10 cellular contexts compared by ENCODE assay signal in the genomic region with DNA sequence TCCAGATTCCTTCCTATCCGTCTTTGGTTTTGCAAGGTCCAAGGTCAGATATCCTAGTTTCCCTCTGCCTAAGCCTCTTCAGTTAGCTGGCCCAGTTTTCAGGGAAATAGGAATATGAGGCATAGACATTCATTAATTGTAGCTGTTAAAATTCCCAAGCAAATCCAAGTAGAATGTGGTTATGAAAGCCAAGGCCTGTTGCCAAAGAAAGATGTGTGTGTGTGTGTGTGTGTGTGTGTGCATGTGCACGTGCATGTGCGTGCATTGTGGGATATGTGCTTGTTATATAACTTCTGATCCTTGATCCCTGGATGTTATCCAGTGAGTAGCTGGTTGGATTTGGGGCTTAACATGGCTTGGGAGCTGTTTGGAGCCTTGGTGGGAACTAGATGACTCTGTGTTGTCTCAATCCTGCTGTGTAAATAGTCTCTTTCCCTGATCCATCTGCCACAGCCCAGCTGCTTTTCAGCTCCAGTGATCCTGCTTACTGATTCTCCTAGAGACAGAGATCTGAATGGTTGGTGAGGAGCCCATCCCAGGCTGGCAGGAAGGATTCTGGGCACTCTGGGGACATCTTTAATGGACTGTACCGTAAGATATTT.
DNase-seq lines count a peak whose midpoint lies in the region; ATAC-seq and TF ChIP-seq lines count a peak whose summit lies in the region.
"Had no signal": no experiment of that assay in that cellular context is flagged by ENCODE, and none has a peak within 500 bp of the region (broad histone marks: within the 10 kb centered on the region; RNA-seq: fewer than 3 reads in every experiment).

No MANE protein-coding gene starts in this region.

- intact Hi-C loops in left ventricle myocardium inferior (cut with micrococcal nuclease): no loop called here

- TF ChIP-seq CTCF in HEK293 (tag by site-specific recombination; IDR thresholded peaks at IDR 0.05) (no peak), left ventricle myocardium inferior (IDR thresholded peaks at IDR 0.05; ENCODE audit: borderline replicate concordance) (no peak)

- no peaks in the 10 kb centered on the region for H3K4me1 ChIP-seq in HEK293 (ENCODE audit: control insufficient read depth, insufficient read depth, low read length)
- H3K4me1 ChIP-seq in left ventricle myocardium inferior: peaks cover 19% of the 10 kb centered on the region
- peaks cover 7 to 22% (median 21%) of the 10 kb centered on the region in 3 donors for H3K4me1 ChIP-seq in skeletal muscle tissue (ENCODE audit: control insufficient read depth in 3 of 3, insufficient read depth in 3 of 3, low read length in 3 of 3)

- H3K36me3 ChIP-seq in HEK293 (ENCODE audit: control insufficient read depth in 2 of 2, insufficient read depth in 1 of 2, low read length in 2 of 2): no peaks in the 10 kb centered on the region
- H3K36me3 ChIP-seq in left ventricle myocardium inferior: no peaks in the 10 kb centered on the region
- no peaks in the 10 kb centered on the region for H3K36me3 ChIP-seq in skeletal muscle tissue (ENCODE audit: control insufficient read depth in 3 of 3, insufficient read depth in 3 of 3, low read length in 3 of 3)

- H3K27ac ChIP-seq in HEK293 (ENCODE audit: extremely low read depth, low read depth, low read length): no peak overlapping the region
- H3K27ac ChIP-seq in left ventricle myocardium inferior (replicated peaks): peak overlapping the region; percentile 71
- H3K27ac ChIP-seq in skeletal muscle tissue (ENCODE audit: low read depth, low read length): peak overlapping the region; percentile 61
- H3K27ac ChIP-seq: HL-60 had no signal

- no peak overlapping the region for H3K4me3 ChIP-seq in HEK293 (ENCODE audit: low read depth, low read length)
- no peak overlapping the region for H3K4me3 ChIP-seq in left ventricle myocardium inferior
- H3K4me3 ChIP-seq in skeletal muscle tissue (ENCODE audit: low read length in 3 of 3): no peak overlapping the region

- no peaks in the 10 kb centered on the region for H3K9me3 ChIP-seq in HEK293 (ENCODE audit: control insufficient read depth, insufficient read depth, low read depth, low read length)
- no peaks in the 10 kb centered on the region for H3K9me3 ChIP-seq in left ventricle myocardium inferior (replicated peaks)
- no peaks in the 10 kb centered on the region for H3K9me3 ChIP-seq in skeletal muscle tissue (ENCODE audit: control insufficient read depth in 3 of 3, low read length in 3 of 3)

- H3K9ac ChIP-seq in skeletal muscle tissue (ENCODE audit: low read depth in 1 of 3, low read length in 3 of 3): no peak overlapping the region

- POLR2A ChIA-PET in HEK293 (lab: Yijun Ruan, JAX): no interaction called here

- ATAC-seq in SK-N-SH treated with all-trans-retinoic acid at 6 μM for 48 hours: peak; percentile 25; the same call in 2 of the 3 replicates

- CTCF ChIA-PET in HEK293 (lab: Yijun Ruan, JAX): interaction anchor here (0.6 to 1.9 kb wide), 9 partner anchors 10 to 87 kb away, joined by 3 to 10 read pairs (median 4); a partner anchor contains a TSS

- no peaks in the 10 kb centered on the region for H3K27me3 ChIP-seq in left ventricle myocardium inferior (ENCODE audit: low read depth)
- no peaks in the 10 kb centered on the region for H3K27me3 ChIP-seq in skeletal muscle tissue (ENCODE audit: control insufficient read depth in 3 of 3, insufficient read depth in 3 of 3, low read length in 3 of 3)

- peak; percentile 26 for DNase-seq in left ventricle myocardium inferior
- no peak for DNase-seq in stimulated activated CD4-positive, alpha-beta T cell treated with anti-CD3 and anti-CD28 coated beads, Interleukin-4, amount 100 ng/mL, for 24 hours
- DNase-seq in T1000 (lab: John Stamatoyannopoulos, UW): no peak
- no peak for DNase-seq in stimulated activated CD8-positive, alpha-beta memory T cell treated with anti-CD3 and anti-CD28 coated beads, Interleukin-4, amount 100 ng/mL, for 48 hours
- no peak for DNase-seq in NCI-H1930 (lab: John Stamatoyannopoulos, UW)
- DNase-seq: T-helper 1 cell had no signal

TF ChIP-seq in HEK293, 187 proteins besides CTCF, POLR2A, EP300 and RAD21:
- TF ChIP-seq ZNF629 (tag by site-specific recombination; IDR thresholded peaks at IDR 0.05): no peak
- TF ChIP-seq ZNF654 (tag by site-specific recombination; IDR thresholded peaks at IDR 0.05; ENCODE audit: low read depth): no peak
- TF ChIP-seq, protein P1, sequence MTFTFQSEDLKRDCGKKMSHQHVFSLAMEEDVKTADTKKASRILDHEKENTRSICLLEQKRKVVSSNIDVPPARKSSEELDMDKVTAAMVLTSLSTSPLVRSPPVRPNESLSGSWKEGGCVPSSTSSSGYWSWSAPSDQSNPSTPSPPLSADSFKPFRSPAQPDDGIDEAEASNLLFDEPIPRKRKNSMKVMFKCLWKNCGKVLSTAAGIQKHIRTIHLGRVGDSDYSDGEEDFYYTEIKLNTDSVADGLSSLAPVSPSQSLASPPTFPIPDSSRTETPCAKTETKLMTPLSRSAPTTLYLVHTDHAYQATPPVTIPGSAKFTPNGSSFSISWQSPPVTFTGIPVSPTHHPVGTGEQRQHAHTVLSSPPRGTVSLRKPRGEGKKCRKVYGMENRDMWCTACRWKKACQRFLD (tag by site-specific recombination; IDR thresholded peaks at IDR 0.05): no peak
- TF ChIP-seq, protein P2, sequence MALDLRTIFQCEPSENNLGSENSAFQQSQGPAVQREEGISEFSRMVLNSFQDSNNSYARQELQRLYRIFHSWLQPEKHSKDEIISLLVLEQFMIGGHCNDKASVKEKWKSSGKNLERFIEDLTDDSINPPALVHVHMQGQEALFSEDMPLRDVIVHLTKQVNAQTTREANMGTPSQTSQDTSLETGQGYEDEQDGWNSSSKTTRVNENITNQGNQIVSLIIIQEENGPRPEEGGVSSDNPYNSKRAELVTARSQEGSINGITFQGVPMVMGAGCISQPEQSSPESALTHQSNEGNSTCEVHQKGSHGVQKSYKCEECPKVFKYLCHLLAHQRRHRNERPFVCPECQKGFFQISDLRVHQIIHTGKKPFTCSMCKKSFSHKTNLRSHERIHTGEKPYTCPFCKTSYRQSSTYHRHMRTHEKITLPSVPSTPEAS (tag by site-specific recombination; IDR thresholded peaks at IDR 0.05): peak; percentile 59

TF ChIP-seq in SK-N-SH treated with all-trans-retinoic acid at 6 μM for 48 hours, 23 proteins besides CTCF, POLR2A, EP300 and RAD21:
- TF ChIP-seq ISL1 (CRISPR knock-in tag; IDR thresholded peaks at IDR 0.05) (no peak), RARB (CRISPR knock-in tag; IDR thresholded peaks at IDR 0.05) (no peak), ZFP3 (CRISPR knock-in tag; IDR thresholded peaks at IDR 0.05) (no peak), ZNF565 (CRISPR knock-in tag; conservative IDR thresholded peaks at IDR 0.05; ENCODE audit: low read depth) (no peak), ARNTL (CRISPR knock-in tag; IDR thresholded peaks at IDR 0.05; ENCODE audit: borderline replicate concordance, low read depth) (no peak), ZFP30 (CRISPR knock-in tag; IDR thresholded peaks at IDR 0.05) (no peak), CSDC2 (CRISPR knock-in tag; IDR thresholded peaks at IDR 0.05) (no peak), SNAI2 (CRISPR knock-in tag; IDR thresholded peaks at IDR 0.05) (no peak), ZNF8 (CRISPR knock-in tag; IDR thresholded peaks at IDR 0.05) (no peak)
- TF ChIP-seq, protein P3, sequence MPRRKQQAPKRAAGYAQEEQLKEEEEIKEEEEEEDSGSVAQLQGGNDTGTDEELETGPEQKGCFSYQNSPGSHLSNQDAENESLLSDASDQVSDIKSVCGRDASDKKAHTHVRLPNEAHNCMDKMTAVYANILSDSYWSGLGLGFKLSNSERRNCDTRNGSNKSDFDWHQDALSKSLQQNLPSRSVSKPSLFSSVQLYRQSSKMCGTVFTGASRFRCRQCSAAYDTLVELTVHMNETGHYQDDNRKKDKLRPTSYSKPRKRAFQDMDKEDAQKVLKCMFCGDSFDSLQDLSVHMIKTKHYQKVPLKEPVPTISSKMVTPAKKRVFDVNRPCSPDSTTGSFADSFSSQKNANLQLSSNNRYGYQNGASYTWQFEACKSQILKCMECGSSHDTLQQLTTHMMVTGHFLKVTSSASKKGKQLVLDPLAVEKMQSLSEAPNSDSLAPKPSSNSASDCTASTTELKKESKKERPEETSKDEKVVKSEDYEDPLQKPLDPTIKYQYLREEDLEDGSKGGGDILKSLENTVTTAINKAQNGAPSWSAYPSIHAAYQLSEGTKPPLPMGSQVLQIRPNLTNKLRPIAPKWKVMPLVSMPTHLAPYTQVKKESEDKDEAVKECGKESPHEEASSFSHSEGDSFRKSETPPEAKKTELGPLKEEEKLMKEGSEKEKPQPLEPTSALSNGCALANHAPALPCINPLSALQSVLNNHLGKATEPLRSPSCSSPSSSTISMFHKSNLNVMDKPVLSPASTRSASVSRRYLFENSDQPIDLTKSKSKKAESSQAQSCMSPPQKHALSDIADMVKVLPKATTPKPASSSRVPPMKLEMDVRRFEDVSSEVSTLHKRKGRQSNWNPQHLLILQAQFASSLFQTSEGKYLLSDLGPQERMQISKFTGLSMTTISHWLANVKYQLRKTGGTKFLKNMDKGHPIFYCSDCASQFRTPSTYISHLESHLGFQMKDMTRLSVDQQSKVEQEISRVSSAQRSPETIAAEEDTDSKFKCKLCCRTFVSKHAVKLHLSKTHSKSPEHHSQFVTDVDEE (CRISPR knock-in tag; IDR thresholded peaks at IDR 0.05): no peak
- TF ChIP-seq, protein P4, sequence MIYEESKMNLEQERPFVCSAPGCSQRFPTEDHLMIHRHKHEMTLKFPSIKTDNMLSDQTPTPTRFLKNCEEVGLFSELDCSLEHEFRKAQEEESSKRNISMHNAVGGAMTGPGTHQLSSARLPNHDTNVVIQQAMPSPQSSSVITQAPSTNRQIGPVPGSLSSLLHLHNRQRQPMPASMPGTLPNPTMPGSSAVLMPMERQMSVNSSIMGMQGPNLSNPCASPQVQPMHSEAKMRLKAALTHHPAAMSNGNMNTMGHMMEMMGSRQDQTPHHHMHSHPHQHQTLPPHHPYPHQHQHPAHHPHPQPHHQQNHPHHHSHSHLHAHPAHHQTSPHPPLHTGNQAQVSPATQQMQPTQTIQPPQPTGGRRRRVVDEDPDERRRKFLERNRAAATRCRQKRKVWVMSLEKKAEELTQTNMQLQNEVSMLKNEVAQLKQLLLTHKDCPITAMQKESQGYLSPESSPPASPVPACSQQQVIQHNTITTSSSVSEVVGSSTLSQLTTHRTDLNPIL (CRISPR knock-in tag; IDR thresholded peaks at IDR 0.05; ENCODE audit: low read depth): no peak
TF ChIP-seq in SK-N-SH treated with all-trans-retinoic acid at 6 μM for 48 hours: peak in this region for 0.
